Comparison of ENCODE assay signal across 22 cellular contexts in the genomic region with DNA sequence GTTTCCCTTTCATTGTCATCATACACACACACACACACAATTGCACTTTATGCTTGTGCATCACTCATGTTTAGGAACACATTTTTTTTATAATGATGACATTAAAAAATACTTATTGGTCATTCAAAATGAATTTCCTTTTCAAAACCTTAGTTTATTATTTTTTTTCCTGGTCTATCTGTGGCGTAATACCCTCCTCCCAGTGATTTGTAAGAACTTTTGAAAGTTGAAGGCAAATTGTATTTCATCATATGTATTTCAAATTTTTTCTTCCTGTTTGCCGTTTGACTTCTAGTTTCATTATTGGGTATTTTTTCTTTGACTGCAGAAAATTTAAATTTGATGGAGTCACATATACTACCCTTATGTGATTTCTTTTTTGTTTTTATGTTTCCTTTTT. TPM values are rescaled to one million over a fixed set of nuclear protein-coding genes. Genes with fewer than 3 reads are reported as not detected.
A peak's percentile ranks its signal among the peaks of the same experiment; 100 is the strongest.
DNase-seq lines count a peak whose midpoint lies in the region; ATAC-seq, FAIRE-seq and TF ChIP-seq lines count a peak whose summit lies in the region.
"Had no signal": no experiment of that assay in that cellular context is flagged by ENCODE, and none has a peak within 500 bp of the region (broad histone marks: within the 10 kb centered on the region; RNA-seq: fewer than 3 reads in every experiment).

No MANE protein-coding gene starts in this region.

- H3K36me3 ChIP-seq in adipocyte (ENCODE audit: control insufficient read depth, insufficient read depth, low read length, severe bottlenecking), result no peaks in the 10 kb centered on the region
- H3K36me3 ChIP-seq: cardiac muscle cell, MG63 had no signal

- H3K9ac ChIP-seq in adipocyte (ENCODE audit: low read length), result no peak overlapping the region

- no peak overlapping the region for H3K27ac Mint-ChIP-seq in chondrocyte (ENCODE audit: unreplicated experiment)
- H3K27ac Mint-ChIP-seq in T-cell, result no peak overlapping the region
- H3K27ac Mint-ChIP-seq: CD8-positive, alpha-beta T cell; nephron progenitor cell had no signal

- H3K4me1 Mint-ChIP-seq in chondrocyte (ENCODE audit: low read depth) (peaks cover 10% of the 10 kb centered on the region), T-cell (peaks cover 5 to 24% (median 16%) of the 10 kb centered on the region in 3 donors)

- H3K4me1 ChIP-seq in adipocyte (ENCODE audit: control insufficient read depth, insufficient read depth, low read length), result peaks cover 47% of the 10 kb centered on the region

- H3K27me3 ChIP-seq in adipocyte (replicated peaks; ENCODE audit: control insufficient read depth, insufficient read depth, low read length), result no peaks in the 10 kb centered on the region
- H3K27me3 ChIP-seq: MG63 had no signal

- H3K4me3 ChIP-seq in adipocyte (ENCODE audit: low read length), result no peak overlapping the region
- H3K4me3 ChIP-seq: cardiac muscle cell, MG63 had no signal

- H3K9me3 Mint-ChIP-seq in chondrocyte (ENCODE audit: low read depth), result no peaks in the 10 kb centered on the region
- peaks cover 0 to under 1% (median 0%) of the 10 kb centered on the region in 3 donors for H3K9me3 Mint-ChIP-seq in T-cell
- H3K9me3 Mint-ChIP-seq: nephron progenitor cell had no signal

- H3K9me3 ChIP-seq in adipocyte (ENCODE audit: control insufficient read depth, low read length), result no peaks in the 10 kb centered on the region
- H3K9me3 ChIP-seq: MG63 had no signal

- no peak for ATAC-seq in stimulated activated naive CD8-positive, alpha-beta T cell treated with anti-CD3 and anti-CD28 coated beads, Interleukin-15, Interleukin-2, amounts not matched to agents 100 U/mL and 50 U/mL, for 24 hours
- no peak for ATAC-seq in T-cell (replicated peaks in 1 of 4)
- ATAC-seq: CD8-positive, alpha-beta T cell; Panc1 had no signal

- peak; percentile 85 for FAIRE-seq in islet of Langerhans (lab: Jason Lieb, UNC)
- FAIRE-seq: H54 had no signal

- no peak overlapping the region for H3K4me3 Mint-ChIP-seq in chondrocyte (ENCODE audit: unreplicated experiment)
- no peak overlapping the region for H3K4me3 Mint-ChIP-seq in T-cell
- H3K4me3 Mint-ChIP-seq: CD8-positive, alpha-beta T cell; nephron progenitor cell had no signal

- H3K27me3 Mint-ChIP-seq in chondrocyte (ENCODE audit: low read depth) (peaks cover 34% of the 10 kb centered on the region), T-cell (peaks cover 22 to 33% of the 10 kb centered on the region in 2 donors)

- POLR2A ChIA-PET in GM10248 (lab: Yijun Ruan, JAX), result no interaction called here
- POLR2A ChIA-PET in T-cell (lab: Charles Lee), result no interaction called here

- H3K36me3 Mint-ChIP-seq in chondrocyte (ENCODE audit: low read depth) (no peaks in the 10 kb centered on the region), T-cell (no peaks in the 10 kb centered on the region)
- H3K36me3 Mint-ChIP-seq: CD8-positive, alpha-beta T cell had no signal

- CTCF ChIA-PET in GM10248 (lab: Yijun Ruan, JAX), result no interaction called here
- CTCF ChIA-PET in T-cell (lab: Charles Lee), result no interaction called here

- TF ChIP-seq CTCF in AG09319 (IDR thresholded peaks at IDR 0.05; ENCODE audit: low read depth, low read length) (no peak), GM10248 (IDR thresholded peaks at IDR 0.05; ENCODE audit: control extremely low read depth, extremely low read depth, low read depth, missing control alignments) (no peak), chondrocyte (IDR thresholded peaks at IDR 0.05) (no peak)

- peak; percentile 29 for DNase-seq in AG09319 (ENCODE audit: extremely low read depth, low read depth)
- DNase-seq in HCEC 1CT, result peak; percentile 63
- peak; percentile 57 for DNase-seq in adipocyte (ENCODE audit: low read depth)
- DNase-seq in GM10248 (ENCODE audit: extremely low spot score), result no peak
- no peak for DNase-seq in stimulated activated naive CD8-positive, alpha-beta T cell treated with anti-CD3 and anti-CD28 coated beads, Interleukin-15, Interleukin-2, amounts not matched to agents 100 U/mL and 50 U/mL, for 24 hours
- DNase-seq in chondrocyte (ENCODE audit: low spot score), result no peak
- DNase-seq in T-cell, result no peak
- DNase-seq: ACHN; activated CD4-positive, alpha-beta T cell treated with anti-CD3 and anti-CD28 coated beads for 1 hour; CD8-positive, alpha-beta T cell; DMS79 treated with DMSO at 0.1 percent for 48 hours; effector CD4-positive, alpha-beta T cell; hippocampal formation; kidney; MG63; NCI-H2029 treated with DMSO at 0.1 percent for 48 hours; nephron progenitor cell; T-helper 9 cell had no signal

RNA-seq across cellular contexts. Expression of gene LRRK2, which starts 2.5 kb away (rescaled TPM):
- total RNA-seq in chondrocyte (0.05 to 0.36 TPM (median 0.35 TPM) in 3 replicates), T-cell (1 to 10 TPM in 4 of 5 donors, under 1 TPM in 1; 0.47 to 2.3 (median 1.8) TPM)

Comparison
In these comparisons a context has a peak if more than half of its experiments do, and no peak if none do; other contexts are left out.
1. DNase-seq: peak in AG09319 (single experiment), HCEC 1CT (single experiment) and adipocyte (single experiment); none in GM10248 (single experiment), stimulated activated naive CD8-positive, alpha-beta T cell treated with anti-CD3 and anti-CD28 coated beads, Interleukin-15, Interleukin-2, amounts not matched to agents 100 U/mL and 50 U/mL, for 24 hours (single experiment), chondrocyte (single experiment) and T-cell (0 of 34).